Comparison of ENCODE assay signal across 2 cellular contexts in the genomic region with DNA sequence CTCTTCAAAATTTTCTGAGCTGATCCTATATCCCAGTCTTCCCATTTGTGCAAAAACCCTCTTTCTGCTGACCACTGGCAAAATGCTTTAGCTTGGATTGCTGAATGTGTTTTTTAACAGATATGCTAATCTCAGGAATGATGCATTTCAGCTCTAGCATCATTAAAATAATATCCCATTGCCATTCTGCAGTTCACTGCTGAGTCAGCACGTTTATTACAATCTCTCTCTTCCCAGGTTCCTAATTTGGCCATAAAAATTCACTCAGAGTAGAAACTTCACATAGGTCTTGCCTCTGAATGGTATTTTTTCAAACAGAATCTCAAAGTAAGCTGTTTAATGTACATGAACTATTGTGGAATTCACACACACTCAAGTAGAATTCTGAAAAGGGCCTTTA.
TF ChIP-seq lines count a peak whose summit lies in the region.

No MANE protein-coding gene starts in this region.

TF ChIP-seq in HepG2, 621 proteins besides CTCF, POLR2A, EP300 and RAD21 (continued from another document):
- TF ChIP-seq, protein P1, sequence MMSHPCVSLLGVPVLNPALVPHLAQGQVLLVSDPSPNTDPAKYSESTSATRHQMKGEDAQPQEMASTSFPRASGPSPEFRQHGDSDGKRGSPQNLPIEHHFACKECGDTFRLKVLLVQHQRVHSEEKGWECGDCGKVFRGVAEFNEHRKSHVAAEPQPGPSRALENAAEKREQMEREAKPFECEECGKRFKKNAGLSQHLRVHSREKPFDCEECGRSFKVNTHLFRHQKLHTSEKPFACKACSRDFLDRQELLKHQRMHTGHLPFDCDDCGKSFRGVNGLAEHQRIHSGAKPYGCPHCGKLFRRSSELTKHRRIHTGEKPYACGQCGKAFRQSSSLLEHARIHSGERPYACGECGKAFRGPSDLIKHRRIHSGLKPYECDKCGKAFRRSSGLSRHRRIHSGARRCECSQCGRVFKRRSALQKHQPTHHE (CRISPR knock-in tag; IDR thresholded peaks at IDR 0.05; ENCODE audit: borderline replicate concordance), result no peak
- no peak for TF ChIP-seq FOXK1 (CRISPR knock-in tag; IDR thresholded peaks at IDR 0.05; ENCODE audit: borderline replicate concordance, low read depth)
- no peak for TF ChIP-seq ZNF83 (CRISPR knock-in tag; IDR thresholded peaks at IDR 0.05; ENCODE audit: borderline replicate concordance)
- TF ChIP-seq NFE2L1 (CRISPR knock-in tag; IDR thresholded peaks at IDR 0.05; ENCODE audit: borderline replicate concordance), result no peak
- TF ChIP-seq, protein P2, sequence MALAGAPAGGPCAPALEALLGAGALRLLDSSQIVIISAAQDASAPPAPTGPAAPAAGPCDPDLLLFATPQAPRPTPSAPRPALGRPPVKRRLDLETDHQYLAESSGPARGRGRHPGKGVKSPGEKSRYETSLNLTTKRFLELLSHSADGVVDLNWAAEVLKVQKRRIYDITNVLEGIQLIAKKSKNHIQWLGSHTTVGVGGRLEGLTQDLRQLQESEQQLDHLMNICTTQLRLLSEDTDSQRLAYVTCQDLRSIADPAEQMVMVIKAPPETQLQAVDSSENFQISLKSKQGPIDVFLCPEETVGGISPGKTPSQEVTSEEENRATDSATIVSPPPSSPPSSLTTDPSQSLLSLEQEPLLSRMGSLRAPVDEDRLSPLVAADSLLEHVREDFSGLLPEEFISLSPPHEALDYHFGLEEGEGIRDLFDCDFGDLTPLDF (CRISPR knock-in tag; IDR thresholded peaks at IDR 0.05), result no peak

TF ChIP-seq in K562, 482 proteins besides CTCF, POLR2A, EP300 and RAD21 (continued from another document):
- TF ChIP-seq, protein P3, sequence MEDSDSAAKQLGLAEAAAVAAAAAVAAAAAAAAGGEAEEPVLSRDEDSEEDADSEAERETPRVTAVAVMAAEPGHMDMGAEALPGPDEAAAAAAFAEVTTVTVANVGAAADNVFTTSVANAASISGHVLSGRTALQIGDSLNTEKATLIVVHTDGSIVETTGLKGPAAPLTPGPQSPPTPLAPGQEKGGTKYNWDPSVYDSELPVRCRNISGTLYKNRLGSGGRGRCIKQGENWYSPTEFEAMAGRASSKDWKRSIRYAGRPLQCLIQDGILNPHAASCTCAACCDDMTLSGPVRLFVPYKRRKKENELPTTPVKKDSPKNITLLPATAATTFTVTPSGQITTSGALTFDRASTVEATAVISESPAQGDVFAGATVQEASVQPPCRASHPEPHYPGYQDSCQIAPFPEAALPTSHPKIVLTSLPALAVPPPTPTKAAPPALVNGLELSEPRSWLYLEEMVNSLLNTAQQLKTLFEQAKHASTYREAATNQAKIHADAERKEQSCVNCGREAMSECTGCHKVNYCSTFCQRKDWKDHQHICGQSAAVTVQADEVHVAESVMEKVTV (CRISPR knock-in tag; IDR thresholded peaks at IDR 0.05), result no peak
- TF ChIP-seq, protein P4, sequence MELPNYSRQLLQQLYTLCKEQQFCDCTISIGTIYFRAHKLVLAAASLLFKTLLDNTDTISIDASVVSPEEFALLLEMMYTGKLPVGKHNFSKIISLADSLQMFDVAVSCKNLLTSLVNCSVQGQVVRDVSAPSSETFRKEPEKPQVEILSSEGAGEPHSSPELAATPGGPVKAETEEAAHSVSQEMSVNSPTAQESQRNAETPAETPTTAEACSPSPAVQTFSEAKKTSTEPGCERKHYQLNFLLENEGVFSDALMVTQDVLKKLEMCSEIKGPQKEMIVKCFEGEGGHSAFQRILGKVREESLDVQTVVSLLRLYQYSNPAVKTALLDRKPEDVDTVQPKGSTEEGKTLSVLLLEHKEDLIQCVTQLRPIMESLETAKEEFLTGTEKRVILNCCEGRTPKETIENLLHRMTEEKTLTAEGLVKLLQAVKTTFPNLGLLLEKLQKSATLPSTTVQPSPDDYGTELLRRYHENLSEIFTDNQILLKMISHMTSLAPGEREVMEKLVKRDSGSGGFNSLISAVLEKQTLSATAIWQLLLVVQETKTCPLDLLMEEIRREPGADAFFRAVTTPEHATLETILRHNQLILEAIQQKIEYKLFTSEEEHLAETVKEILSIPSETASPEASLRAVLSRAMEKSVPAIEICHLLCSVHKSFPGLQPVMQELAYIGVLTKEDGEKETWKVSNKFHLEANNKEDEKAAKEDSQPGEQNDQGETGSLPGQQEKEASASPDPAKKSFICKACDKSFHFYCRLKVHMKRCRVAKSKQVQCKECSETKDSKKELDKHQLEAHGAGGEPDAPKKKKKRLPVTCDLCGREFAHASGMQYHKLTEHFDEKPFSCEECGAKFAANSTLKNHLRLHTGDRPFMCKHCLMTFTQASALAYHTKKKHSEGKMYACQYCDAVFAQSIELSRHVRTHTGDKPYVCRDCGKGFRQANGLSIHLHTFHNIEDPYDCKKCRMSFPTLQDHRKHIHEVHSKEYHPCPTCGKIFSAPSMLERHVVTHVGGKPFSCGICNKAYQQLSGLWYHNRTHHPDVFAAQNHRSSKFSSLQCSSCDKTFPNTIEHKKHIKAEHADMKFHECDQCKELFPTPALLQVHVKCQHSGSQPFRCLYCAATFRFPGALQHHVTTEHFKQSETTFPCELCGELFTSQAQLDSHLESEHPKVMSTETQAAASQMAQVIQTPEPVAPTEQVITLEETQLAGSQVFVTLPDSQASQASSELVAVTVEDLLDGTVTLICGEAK (IDR thresholded peaks at IDR 0.05), result no peak
- TF ChIP-seq, protein P4 (CRISPR knock-in tag; IDR thresholded peaks at IDR 0.05), result no peak
- TF ChIP-seq ZNF316 (IDR thresholded peaks at IDR 0.05), result peak; percentile 4; the same call in 1 of the 2 replicates
